8 cellular contexts compared by ENCODE assay signal in genomic region chrX:103831803-103832544, GRCh38. TPM values are rescaled to one million over a fixed set of nuclear protein-coding genes. Genes with fewer than 3 reads are reported as not detected.
A peak's percentile ranks its signal among the peaks of the same experiment; 100 is the strongest.
DNase-seq lines count a peak whose midpoint lies in the region; ATAC-seq and TF ChIP-seq lines count a peak whose summit lies in the region.

Gene RAB9B (minus strand): TSS chrX:103832257. CDS start chrX:103825784, 6,473 bp downstream.

- intact Hi-C loops in Right ventricle myocardium inferior (cut with DNase I): no loop called here

- H3K36me3 ChIP-seq in OCI-LY3 (replicated peaks; ENCODE audit: low read depth, low read length) (no peaks in the 10 kb centered on the region), osteoblast (ENCODE audit: insufficient read depth, low read length) (no peaks in the 10 kb centered on the region), urinary bladder (ENCODE audit: insufficient read depth) (no peaks in the 10 kb centered on the region)

- no peaks in the 10 kb centered on the region for H3K9me3 Mint-ChIP-seq in activated naive CD4-positive, alpha-beta T cell treated with anti-CD3 and anti-CD28 coated beads, Interleukin-2, amount 50 U/mL, for 24 hours

- peaks cover 1% of the 10 kb centered on the region for H3K27me3 Mint-ChIP-seq in activated naive CD4-positive, alpha-beta T cell treated with anti-CD3 and anti-CD28 coated beads, Interleukin-2, amount 50 U/mL, for 24 hours

- H3K4me1 ChIP-seq in OCI-LY3 (ENCODE audit: low read length): peaks cover 8% of the 10 kb centered on the region; the same call in 1 of the 2 replicates
- H3K4me1 ChIP-seq in osteoblast (ENCODE audit: insufficient read depth, low read length): no peaks in the 10 kb centered on the region
- H3K4me1 ChIP-seq in urinary bladder (ENCODE audit: insufficient read depth): no peaks in the 10 kb centered on the region

- peak within 1 kb of the TSS; percentile 95 for H3K4me3 Mint-ChIP-seq in activated naive CD4-positive, alpha-beta T cell treated with anti-CD3 and anti-CD28 coated beads, Interleukin-2, amount 50 U/mL, for 24 hours

- H3K27ac ChIP-seq in OCI-LY3 (ENCODE audit: low read length) (no peak within 1 kb of the TSS), osteoblast (ENCODE audit: low read depth, low read length) (no peak within 1 kb of the TSS), urinary bladder (ENCODE audit: low read depth) (no peak within 1 kb of the TSS)

- TF ChIP-seq CTCF in OCI-LY3 (IDR thresholded peaks at IDR 0.05; ENCODE audit: low read depth, low read length) (no peak), osteoblast (IDR thresholded peaks at IDR 0.05; ENCODE audit: extremely low read depth, low read depth, low read length) (no peak)

- H2AFZ ChIP-seq in OCI-LY3 (ENCODE audit: low read depth, low read length) (peak within 1 kb of the TSS; percentile 98), osteoblast (ENCODE audit: low read length) (peak within 1 kb of the TSS; percentile 63)

- under 1% methylated on average over 52 of the region's 54 CpGs for WGBS in urinary bladder

- H4K20me1 ChIP-seq in OCI-LY3 (ENCODE audit: insufficient read depth, low read length) (no peaks in the 10 kb centered on the region), osteoblast (ENCODE audit: insufficient read depth, low read length) (no peaks in the 10 kb centered on the region)

- H3K4me3 ChIP-seq in OCI-LY3 (ENCODE audit: low read length): peak within 1 kb of the TSS; percentile 89
- H3K4me3 ChIP-seq in osteoblast (ENCODE audit: insufficient read depth, low read length): peak within 1 kb of the TSS; percentile 68
- peak within 1 kb of the TSS; percentile 53 for H3K4me3 ChIP-seq in urinary bladder (ENCODE audit: low read depth, low read length)

- no peaks in the 10 kb centered on the region for H3K36me3 Mint-ChIP-seq in activated naive CD4-positive, alpha-beta T cell treated with anti-CD3 and anti-CD28 coated beads, Interleukin-2, amount 50 U/mL, for 24 hours

- peak within 1 kb of the TSS; percentile 71 for H3K9ac ChIP-seq in OCI-LY3 (ENCODE audit: low read length)

- H3K27me3 ChIP-seq in OCI-LY3 (ENCODE audit: low read depth, low read length): no peaks in the 10 kb centered on the region
- peaks cover 42% of the 10 kb centered on the region for H3K27me3 ChIP-seq in osteoblast (ENCODE audit: insufficient read depth, low read length)

- H3K4me2 ChIP-seq in OCI-LY3 (ENCODE audit: low read length): peak within 1 kb of the TSS; percentile 94
- H3K4me2 ChIP-seq in osteoblast (ENCODE audit: insufficient read depth, low read length): peak within 1 kb of the TSS; percentile 77

- peak; percentile 91 for ATAC-seq in GM19351 (IDR thresholded peaks at IDR 0.05; ENCODE audit: unreplicated experiment)
- peak; percentile 60 for ATAC-seq in HG03469 (IDR thresholded peaks at IDR 0.05; ENCODE audit: unreplicated experiment)
- ATAC-seq in Right ventricle myocardium inferior: peak; percentile 92

- H3K79me2 ChIP-seq in OCI-LY3 (ENCODE audit: low read length) (no peaks in the 10 kb centered on the region), osteoblast (ENCODE audit: insufficient read depth, low read length) (no peaks in the 10 kb centered on the region)

- H3K9me3 ChIP-seq in OCI-LY3 (ENCODE audit: insufficient read depth, low read length): no peaks in the 10 kb centered on the region
- H3K9me3 ChIP-seq in osteoblast (ENCODE audit: low read depth, low read length): no peaks in the 10 kb centered on the region

- peaks cover 5% of the 10 kb centered on the region for H3K4me1 Mint-ChIP-seq in activated naive CD4-positive, alpha-beta T cell treated with anti-CD3 and anti-CD28 coated beads, Interleukin-2, amount 50 U/mL, for 24 hours

- H3K27ac Mint-ChIP-seq in activated naive CD4-positive, alpha-beta T cell treated with anti-CD3 and anti-CD28 coated beads, Interleukin-2, amount 50 U/mL, for 24 hours: peak within 1 kb of the TSS; percentile 88

- DNase-seq in C1 segment of cervical spinal cord (lab: John Stamatoyannopoulos, UW): peak in 12 of 14 donors; percentile 30 to 72 (median 52)
- DNase-seq in Right ventricle myocardium inferior (ENCODE audit: missing footprints): peak; percentile 83
- DNase-seq in osteoblast (ENCODE audit: insufficient read length, low spot score, missing footprints): peak; percentile 92

RNA-seq across cellular contexts. Expression of gene RAB9B, which starts in this region (rescaled TPM):
- total RNA-seq in Right ventricle myocardium inferior (33.9 TPM), osteoblast (1.1 and 1.8 TPM in 2 replicates), urinary bladder (33.6 TPM)
- polyA plus RNA-seq in urinary bladder: 16.2 TPM

Comparison
In these comparisons a context has a peak if more than half of its experiments do, and no peak if none do; other contexts are left out.
1. RNA of gene RAB9B (total RNA-seq): 33.9 TPM in Right ventricle myocardium inferior (single experiment) and 33.6 TPM in urinary bladder (single experiment); 1.1 to 1.8 TPM in osteoblast; every median in the first group is over 10 times any median in the second.
2. Peak in every context shown above with its lines, with median percentiles within 50 percentile points of each other: DNase-seq, ATAC-seq and H3K4me3 ChIP-seq.